In the genomic region with DNA sequence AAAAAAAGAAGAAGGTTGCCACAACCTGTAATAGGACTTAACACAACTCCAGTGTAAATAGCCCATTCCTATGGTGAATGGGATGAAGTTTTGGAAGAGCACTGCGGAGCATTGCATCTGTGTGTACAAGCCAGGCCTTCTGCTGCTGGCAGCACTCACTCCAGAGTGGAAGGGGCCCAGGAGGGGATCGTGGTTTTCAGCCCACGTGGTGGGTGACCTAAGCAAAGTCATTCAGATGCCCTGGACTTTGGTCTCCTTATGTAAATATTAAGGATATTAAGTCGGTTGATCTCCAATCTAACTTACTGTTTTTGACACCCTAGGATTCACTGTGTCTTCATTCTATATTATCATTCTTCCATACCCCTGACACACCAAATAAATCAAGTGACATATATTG, we compare ENCODE assay signal across 1 cellular context. TPM values are rescaled to one million over a fixed set of nuclear protein-coding genes. Genes with fewer than 3 reads are reported as not detected.
"Had no signal": no experiment of that assay in that cellular context is flagged by ENCODE, and none has a peak within 500 bp of the region (broad histone marks: within the 10 kb centered on the region; RNA-seq: fewer than 3 reads in every experiment).

No MANE protein-coding gene starts in this region.

RNA-seq across cellular contexts. Expression of gene FBXW10B, which starts 2.7 kb away (rescaled TPM):
- polyA plus RNA-seq: naive thymus-derived CD8-positive, alpha-beta T cell had no signal
